Comparison of ENCODE assay signal across 9 cellular contexts in genomic region chr2:120177011-120177621, GRCh38. TPM values are rescaled to one million over a fixed set of nuclear protein-coding genes. Genes with fewer than 3 reads are reported as not detected.
DNase-seq lines count a peak whose midpoint lies in the region; ATAC-seq, FAIRE-seq and TF ChIP-seq lines count a peak whose summit lies in the region.
"Had no signal": no experiment of that assay in that cellular context is flagged by ENCODE, and none has a peak within 500 bp of the region (broad histone marks: within the 10 kb centered on the region; RNA-seq: fewer than 3 reads in every experiment).

No MANE protein-coding gene starts in this region.

- in situ Hi-C loops in ACHN (cut with HindIII; ENCODE audit: low pct_ligation_motif_present, low pct_unique_long_range_greater_than_20kb, low sequenced_read_pairs) = no loop called here

- no peak for FAIRE-seq in HTR-8/SVneo (lab: Jason Lieb, UNC)
- FAIRE-seq: G401.6 had no signal

- H2AFZ ChIP-seq in DND-41 (ENCODE audit: low read depth, low read length) = peak overlapping the region; percentile 75
- H2AFZ ChIP-seq in Loucy (ENCODE audit: low read length) = peak overlapping the region; percentile 63

- peaks cover 3% of the 10 kb centered on the region for H3K4me1 Mint-ChIP-seq in glutamatergic neuron (ENCODE audit: low read depth, unreplicated experiment)

- H3K36me3 ChIP-seq in DND-41 (ENCODE audit: insufficient read depth, low read length) (peaks cover 17% of the 10 kb centered on the region; the same call in 1 of the 2 replicates), Loucy (ENCODE audit: insufficient read depth, low read length) (no peaks in the 10 kb centered on the region)

- peak overlapping the region; percentile 15 to 62; a peak in 3 of 4 replicates for H3K4me3 ChIP-seq in DND-41 (ENCODE audit: low read depth in 1 of 2, low read length in 2 of 2)
- H3K4me3 ChIP-seq in Loucy (ENCODE audit: low read length, poor library complexity, severe bottlenecking) = peak overlapping the region; percentile 73

- peak; percentile 97 for ATAC-seq in DND-41 (ENCODE audit: insufficient read depth, low read depth)
- ATAC-seq in GM21515 (IDR thresholded peaks at IDR 0.05; ENCODE audit: unreplicated experiment) = peak; percentile 96

- H3K9me3 Mint-ChIP-seq in glutamatergic neuron (ENCODE audit: unreplicated experiment) = no peaks in the 10 kb centered on the region

- H3K4me3 Mint-ChIP-seq in glutamatergic neuron (ENCODE audit: unreplicated experiment) = no peak overlapping the region

- H3K27ac ChIP-seq in DND-41 (ENCODE audit: low read length) = peak overlapping the region; percentile 81

- H3K27me3 Mint-ChIP-seq in glutamatergic neuron (ENCODE audit: unreplicated experiment) = no peaks in the 10 kb centered on the region

- no peaks in the 10 kb centered on the region for H3K9me2 ChIP-seq in Loucy (replicated peaks; ENCODE audit: low read depth, low read length)

- H3K9me3 ChIP-seq in DND-41 (ENCODE audit: insufficient read depth, low read length, severe bottlenecking) = no peaks in the 10 kb centered on the region
- H3K9me3 ChIP-seq in Loucy (ENCODE audit: insufficient read depth, low read depth, low read length) = no peaks in the 10 kb centered on the region

- H3F3A ChIP-seq in Loucy (ENCODE audit: low read depth) = no peaks in the 10 kb centered on the region

- no peaks in the 10 kb centered on the region for H3K27me3 ChIP-seq in DND-41 (ENCODE audit: insufficient read depth, low read length, poor library complexity)
- no peaks in the 10 kb centered on the region for H3K27me3 ChIP-seq in Loucy (ENCODE audit: insufficient read depth, low read length, poor library complexity, severe bottlenecking)

- peak; percentile 74 for TF ChIP-seq CTCF in DND-41 (IDR thresholded peaks at IDR 0.05; ENCODE audit: borderline replicate concordance, extremely low read depth, low read length, poor library complexity, severe bottlenecking)
- peak; percentile 79 for TF ChIP-seq CTCF in Loucy (conservative IDR thresholded peaks at IDR 0.05; ENCODE audit: low read length)
- TF ChIP-seq CTCF in glutamatergic neuron (IDR thresholded peaks at IDR 0.05; ENCODE audit: partially characterized antibody, unreplicated experiment) = no peak

- no peaks in the 10 kb centered on the region for H3K79me2 ChIP-seq in DND-41 (ENCODE audit: insufficient read depth, low read length)
- H3K79me2 ChIP-seq in Loucy (ENCODE audit: insufficient read depth, low read length) = no peaks in the 10 kb centered on the region; the same call in 1 of the 2 replicates

- H4K20me1 ChIP-seq in DND-41 (ENCODE audit: insufficient read depth, low read length) (no peaks in the 10 kb centered on the region), Loucy (ENCODE audit: insufficient read depth, low read length, poor library complexity, severe bottlenecking) (no peaks in the 10 kb centered on the region)

- H3K36me3 Mint-ChIP-seq in glutamatergic neuron (ENCODE audit: unreplicated experiment) = no peaks in the 10 kb centered on the region

- peak overlapping the region; percentile 6 for H3K27ac Mint-ChIP-seq in glutamatergic neuron (ENCODE audit: unreplicated experiment)

- H3K9ac ChIP-seq in DND-41 (ENCODE audit: low read depth, low read length) (peak overlapping the region; percentile 52), Loucy (ENCODE audit: low read depth, low read length, poor library complexity, severe bottlenecking) (peak overlapping the region; percentile 71)

- H3K4me2 ChIP-seq in DND-41 (ENCODE audit: insufficient read depth, low read length) (peak overlapping the region; percentile 76), Loucy (ENCODE audit: low read depth, low read length, poor library complexity, severe bottlenecking) (peak overlapping the region; percentile 58)

- peak; percentile 85 for DNase-seq in DND-41
- DNase-seq in activated CD8-positive, alpha-beta memory T cell treated with anti-CD3 and anti-CD28 coated beads, Interleukin-2, amount 50 U/mL, for 4 hours = peak; percentile 77
- DNase-seq in glutamatergic neuron = no peak
- peak; percentile 53 to 77 (median 56) for DNase-seq in stimulated activated CD4-positive, alpha-beta T cell treated with anti-CD3 and anti-CD28 coated beads, TNF-alpha, amount 100 ng/mL, for 24 hours (ENCODE audit: low read depth in 3 of 3)
- no peak for DNase-seq in HTR-8/SVneo (ENCODE audit: insufficient read length, low spot score)
- DNase-seq in ACHN = no peak

- H3K4me1 ChIP-seq in DND-41 (ENCODE audit: insufficient read depth, low read length) = peaks cover 26% of the 10 kb centered on the region
- H3K4me1 ChIP-seq in Loucy (ENCODE audit: insufficient read depth, low read length, poor library complexity, severe bottlenecking) = peaks cover 51% of the 10 kb centered on the region

RNA-seq across cellular contexts. Expression of gene TMEM185B, which starts 46.1 kb away (rescaled TPM):
- 12.3 TPM for total RNA-seq in glutamatergic neuron (ENCODE audit: unreplicated experiment)

Comparison
In these comparisons a context has a peak if more than half of its experiments do, and no peak if none do; other contexts are left out.
1. DNase-seq: peak in DND-41 (single experiment), activated CD8-positive, alpha-beta memory T cell treated with anti-CD3 and anti-CD28 coated beads, Interleukin-2, amount 50 U/mL, for 4 hours (single experiment) and stimulated activated CD4-positive, alpha-beta T cell treated with anti-CD3 and anti-CD28 coated beads, TNF-alpha, amount 100 ng/mL, for 24 hours (3 of 3); none in glutamatergic neuron (single experiment), HTR-8/SVneo (single experiment) and ACHN (single experiment).